In the genomic region with DNA sequence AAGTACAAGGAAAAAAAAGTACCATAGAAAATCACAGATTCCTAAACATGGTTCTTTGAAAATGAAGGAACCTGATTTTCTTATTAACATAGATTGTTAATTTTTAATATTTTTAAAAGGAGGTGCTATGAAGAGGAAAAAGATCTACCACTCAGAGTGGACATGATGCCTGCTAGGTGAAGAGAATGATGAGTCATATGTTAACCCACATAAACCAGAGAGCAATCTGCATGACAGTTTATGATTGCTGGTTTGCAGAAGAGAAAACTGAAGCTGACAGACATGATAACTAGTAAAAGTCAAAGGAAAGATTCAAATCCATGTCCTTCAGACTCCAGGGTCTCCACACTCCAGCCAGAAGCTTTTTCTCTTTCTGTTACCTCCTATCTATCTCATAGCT, we compare ENCODE assay signal across 16 cellular contexts.
DNase-seq lines count a peak whose midpoint lies in the region; ATAC-seq and TF ChIP-seq lines count a peak whose summit lies in the region.
"Had no signal": no experiment of that assay in that cellular context is flagged by ENCODE, and none has a peak within 500 bp of the region (broad histone marks: within the 10 kb centered on the region; RNA-seq: fewer than 3 reads in every experiment).

No MANE protein-coding gene starts in this region.

- no peak for DNase-seq in ACHN
- no peak for DNase-seq in heart right ventricle
- no peak for DNase-seq in mesothelial cell of epicardium (ENCODE audit: low spot score in 2 of 2, unreplicated experiment in 2 of 2)
- no peak for DNase-seq in HuH-7 (ENCODE audit: low spot score)
- DNase-seq: cerebellar nuclear complex, erythroblast, NCI-H2081, ovary, PC-9 had no signal

- H3K4me3 ChIP-seq in heart right ventricle: no peak overlapping the region
- H3K4me3 ChIP-seq: ovary, PC-9 had no signal

- no peaks in the 10 kb centered on the region for H3K4me1 ChIP-seq in heart right ventricle

- H3K36me3 Mint-ChIP-seq in mesothelial cell of epicardium: no peaks in the 10 kb centered on the region
- H3K36me3 Mint-ChIP-seq: activated naive CD4-positive, alpha-beta T cell treated with anti-CD3 and anti-CD28 coated beads, Interleukin-2, amount 50 U/mL, for 24 hours had no signal

- no peaks in the 10 kb centered on the region for H3K27me3 ChIP-seq in heart right ventricle
- H3K27me3 ChIP-seq: ovary had no signal

- no peaks in the 10 kb centered on the region for H3K27me3 Mint-ChIP-seq in mesothelial cell of epicardium (ENCODE audit: low read depth)
- H3K27me3 Mint-ChIP-seq: activated naive CD4-positive, alpha-beta T cell treated with anti-CD3 and anti-CD28 coated beads, Interleukin-2, amount 50 U/mL, for 24 hours; B cell had no signal

- H3K4me1 Mint-ChIP-seq in mesothelial cell of epicardium: peaks cover 24% of the 10 kb centered on the region
- H3K4me1 Mint-ChIP-seq: activated naive CD4-positive, alpha-beta T cell treated with anti-CD3 and anti-CD28 coated beads, Interleukin-2, amount 50 U/mL, for 24 hours; B cell had no signal

- no peaks in the 10 kb centered on the region for H3K36me3 ChIP-seq in heart right ventricle
- H3K36me3 ChIP-seq: ovary had no signal

- in situ Hi-C loops in ACHN (cut with HindIII; ENCODE audit: low pct_ligation_motif_present, low pct_unique_long_range_greater_than_20kb, low sequenced_read_pairs): no loop called here

- no peak overlapping the region for H3K27ac ChIP-seq in heart right ventricle
- H3K27ac ChIP-seq: ovary, PC-9 had no signal

- ATAC-seq in GM18511 (IDR thresholded peaks at IDR 0.05; ENCODE audit: unreplicated experiment) (peak; percentile 75), GM19467 (IDR thresholded peaks at IDR 0.05; ENCODE audit: unreplicated experiment) (peak; percentile 94), HG02885 (IDR thresholded peaks at IDR 0.05; ENCODE audit: poor library complexity, unreplicated experiment) (peak; percentile 89), HG03575 (IDR thresholded peaks at IDR 0.05; ENCODE audit: extremely low read depth, insufficient number of reproducible peaks, low FRiP score, unreplicated experiment) (peak; percentile 82), heart right ventricle (no peak)

- H3K9me3 Mint-ChIP-seq in mesothelial cell of epicardium: no peaks in the 10 kb centered on the region
- H3K9me3 Mint-ChIP-seq: activated naive CD4-positive, alpha-beta T cell treated with anti-CD3 and anti-CD28 coated beads, Interleukin-2, amount 50 U/mL, for 24 hours had no signal

- H3K9me3 ChIP-seq in heart right ventricle: no peaks in the 10 kb centered on the region
- H3K9me3 ChIP-seq: ovary had no signal

- no peak overlapping the region for H3K27ac Mint-ChIP-seq in mesothelial cell of epicardium
- H3K27ac Mint-ChIP-seq: activated naive CD4-positive, alpha-beta T cell treated with anti-CD3 and anti-CD28 coated beads, Interleukin-2, amount 50 U/mL, for 24 hours; B cell; T-helper 1 cell treated with Interleukin-12 subunit alpha and Interleukin-12 subunit beta and Interleukin-4 antibody, amounts not matched to agents 30 μg/mL and 1 μg/mL, for 36 hours had no signal

- H3K4me3 Mint-ChIP-seq in mesothelial cell of epicardium: no peak overlapping the region
- H3K4me3 Mint-ChIP-seq: activated naive CD4-positive, alpha-beta T cell treated with anti-CD3 and anti-CD28 coated beads, Interleukin-2, amount 50 U/mL, for 24 hours; B cell; T-helper 1 cell treated with Interleukin-12 subunit alpha and Interleukin-12 subunit beta and Interleukin-4 antibody, amounts not matched to agents 30 μg/mL and 1 μg/mL, for 36 hours had no signal

- intact Hi-C loops in heart right ventricle (cut with DNase I): no loop called here

- no peak for TF ChIP-seq CTCF in heart right ventricle (IDR thresholded peaks at IDR 0.05)
- TF ChIP-seq CTCF in mesothelial cell of epicardium (IDR thresholded peaks at IDR 0.05; ENCODE audit: unreplicated experiment): no peak

Comparison
In these comparisons a context has a peak if more than half of its experiments do, and no peak if none do; other contexts are left out.
1. ATAC-seq: peak in GM18511 (single experiment), GM19467 (single experiment), HG02885 (single experiment) and HG03575 (single experiment); none in heart right ventricle (0 of 8).